Comparison of ENCODE assay signal across 11 cellular contexts in the genomic region with DNA sequence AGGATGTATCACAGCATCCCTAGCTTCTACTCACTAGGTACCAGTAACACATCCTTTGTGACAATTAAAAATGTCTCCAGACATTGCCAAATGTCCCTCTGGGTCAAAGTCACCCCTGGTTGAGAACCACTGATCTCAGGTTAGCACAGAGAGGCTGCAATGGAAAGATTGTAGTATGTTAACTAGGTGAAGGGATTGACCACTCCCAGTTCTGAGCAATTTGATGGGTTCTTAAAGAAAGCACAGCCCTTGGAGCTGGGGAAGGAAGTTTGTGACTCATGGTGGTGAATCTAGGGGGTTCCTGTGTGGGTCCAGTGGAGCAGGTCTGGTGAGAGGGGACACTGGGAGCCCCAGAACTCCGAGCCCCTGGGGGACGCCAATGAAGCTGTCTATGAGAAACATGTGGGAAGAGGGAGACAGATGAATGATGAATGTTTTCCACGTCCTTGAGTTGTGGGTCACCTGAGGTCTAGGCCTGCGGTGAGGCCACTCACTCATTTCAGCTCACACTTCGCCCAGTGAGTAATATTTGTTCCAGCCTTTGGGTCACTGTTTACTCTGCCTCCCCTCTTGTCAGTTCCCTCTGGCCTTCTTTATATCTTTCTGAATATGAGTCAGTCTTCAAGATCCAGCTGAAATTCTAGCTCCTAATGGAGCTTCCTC.
DNase-seq lines count a peak whose midpoint lies in the region; ATAC-seq and TF ChIP-seq lines count a peak whose summit lies in the region.
"Had no signal": no experiment of that assay in that cellular context is flagged by ENCODE, and none has a peak within 500 bp of the region (broad histone marks: within the 10 kb centered on the region; RNA-seq: fewer than 3 reads in every experiment).

No MANE protein-coding gene starts in this region.

- H3K36me3 ChIP-seq in BE2C, result no peaks in the 10 kb centered on the region
- H3K36me3 ChIP-seq: cardiac muscle cell had no signal

- DNase-seq in H4 (ENCODE audit: low spot score) (peak; percentile 37), T-helper 17 cell (no peak), fibroblast of the conjunctiva (ENCODE audit: low read depth) (peak; percentile 28), GM20000 (ENCODE audit: low spot score) (no peak), BE2C (no peak)
- DNase-seq: NCI-H1930 had no signal

- no peaks in the 10 kb centered on the region for H3K9me3 ChIP-seq in T-helper 17 cell (ENCODE audit: control insufficient read depth, low read length, poor library complexity, severe bottlenecking)
- H3K9me3 ChIP-seq in BE2C, result no peaks in the 10 kb centered on the region

- ATAC-seq in T-helper 17 cell (no peak), HG03432 (IDR thresholded peaks at IDR 0.05; ENCODE audit: unreplicated experiment) (no peak), HG03280 (IDR thresholded peaks at IDR 0.05; ENCODE audit: unreplicated experiment) (no peak)
- peak; percentile 44 for ATAC-seq in stimulated activated memory B cell treated with anti-CD40 and anti-IgM and Interleukin-4, amounts not matched to agents 10 μg/mL and 1 μg/mL and 100 μg/mL, for 72 hours

- H3K4me1 Mint-ChIP-seq in T-helper 17 cell, result peaks cover 15% of the 10 kb centered on the region
- peaks cover 7% of the 10 kb centered on the region for H3K4me1 Mint-ChIP-seq in stimulated activated memory B cell treated with anti-CD40 and anti-IgM and Interleukin-4, amounts not matched to agents 10 μg/mL and 1 μg/mL and 100 μg/mL, for 72 hours

- H3K27me3 Mint-ChIP-seq in T-helper 17 cell, result peaks cover 8% of the 10 kb centered on the region
- no peaks in the 10 kb centered on the region for H3K27me3 Mint-ChIP-seq in stimulated activated memory B cell treated with anti-CD40 and anti-IgM and Interleukin-4, amounts not matched to agents 10 μg/mL and 1 μg/mL and 100 μg/mL, for 72 hours

- H3K36me3 Mint-ChIP-seq in T-helper 17 cell (ENCODE audit: low read depth), result peaks cover 11% of the 10 kb centered on the region
- H3K36me3 Mint-ChIP-seq in stimulated activated memory B cell treated with anti-CD40 and anti-IgM and Interleukin-4, amounts not matched to agents 10 μg/mL and 1 μg/mL and 100 μg/mL, for 72 hours, result no peaks in the 10 kb centered on the region
- H3K36me3 Mint-ChIP-seq: memory B cell had no signal

- peak overlapping the region; percentile 42 for H3K4me3 Mint-ChIP-seq in T-helper 17 cell
- no peak overlapping the region for H3K4me3 Mint-ChIP-seq in stimulated activated memory B cell treated with anti-CD40 and anti-IgM and Interleukin-4, amounts not matched to agents 10 μg/mL and 1 μg/mL and 100 μg/mL, for 72 hours

- peak overlapping the region; percentile 94 for H3K27ac Mint-ChIP-seq in T-helper 17 cell
- no peak overlapping the region for H3K27ac Mint-ChIP-seq in stimulated activated memory B cell treated with anti-CD40 and anti-IgM and Interleukin-4, amounts not matched to agents 10 μg/mL and 1 μg/mL and 100 μg/mL, for 72 hours
- H3K27ac Mint-ChIP-seq: memory B cell had no signal

- H3K9me3 Mint-ChIP-seq in stimulated activated memory B cell treated with anti-CD40 and anti-IgM and Interleukin-4, amounts not matched to agents 10 μg/mL and 1 μg/mL and 100 μg/mL, for 72 hours, result no peaks in the 10 kb centered on the region
- H3K9me3 Mint-ChIP-seq: memory B cell had no signal

- no peak overlapping the region for H3K4me3 ChIP-seq in BE2C (ENCODE audit: low read depth, low read length)
- H3K4me3 ChIP-seq: cardiac muscle cell had no signal

- TF ChIP-seq CTCF in GM20000 (IDR thresholded peaks at IDR 0.05; ENCODE audit: extremely low read depth, missing control alignments) (no peak), BE2C (IDR thresholded peaks at IDR 0.05; ENCODE audit: low read depth, low read length) (no peak)

- H3K27me3 ChIP-seq in BE2C, result no peaks in the 10 kb centered on the region
- H3K27me3 ChIP-seq: cardiac muscle cell had no signal

- no peaks in the 10 kb centered on the region for H3K4me1 ChIP-seq in BE2C

Comparison
In these comparisons a context has a peak if more than half of its experiments do, and no peak if none do; other contexts are left out.
1. DNase-seq: peak in H4 (single experiment) and fibroblast of the conjunctiva (single experiment); none in T-helper 17 cell (0 of 3), GM20000 (single experiment) and BE2C (single experiment).